Comparison of ENCODE assay signal across 14 cellular contexts in genomic region chr3:45981321-45982038, GRCh38. TPM values are rescaled to one million over a fixed set of nuclear protein-coding genes. Genes with fewer than 3 reads are reported as not detected.
DNase-seq lines count a peak whose midpoint lies in the region; ATAC-seq, FAIRE-seq and TF ChIP-seq lines count a peak whose summit lies in the region.
"Had no signal": no experiment of that assay in that cellular context is flagged by ENCODE, and none has a peak within 500 bp of the region (broad histone marks: within the 10 kb centered on the region; RNA-seq: fewer than 3 reads in every experiment).

No MANE protein-coding gene starts in this region.

- in situ Hi-C loops in HepG2 (cut with HindIII; ENCODE audit: extremely low pct_ligation_motif_present, low pct_unique_long_range_greater_than_20kb) = no loop called here

- H4K20me1 ChIP-seq in BLaER1 treated with 17β-estradiol and CSF1 and Interleukin-3, amounts not matched to agents 10 nM and 100 nM = peaks cover 0 to 22% (median 14%) of the 10 kb centered on the region in 11 experiments; a peak in 10 of 22 replicates
- H4K20me1 ChIP-seq in HepG2 (ENCODE audit: insufficient read depth, low read length) = no peaks in the 10 kb centered on the region

- peak overlapping the region in 5 of 11 experiments; percentile 10 to 58 (median 20); a peak in 7 of 22 replicates for H3K27ac ChIP-seq in BLaER1 treated with 17β-estradiol and CSF1 and Interleukin-3, amounts not matched to agents 10 nM and 100 nM
- H3K27ac ChIP-seq in adrenal gland (peak overlapping the region in 3 of 5 donors; percentile 13 to 50 (median 48)), HepG2 (ENCODE audit: extremely low read length, insufficient read depth, low read length) (no peak overlapping the region)

- TF ChIP-seq CTCF in adrenal gland (IDR thresholded peaks at IDR 0.05) (no peak), HepG2 (CRISPR knock-in tag; IDR thresholded peaks at IDR 0.05) (no peak)

- peak overlapping the region in 9 of 11 experiments; percentile 10 to 61 (median 28); a peak in 14 of 22 replicates for H3K4me2 ChIP-seq in BLaER1 treated with 17β-estradiol and CSF1 and Interleukin-3, amounts not matched to agents 10 nM and 100 nM
- no peak overlapping the region for H3K4me2 ChIP-seq in HepG2 (ENCODE audit: low read depth, low read length)

- TF ChIP-seq RAD21 in HepG2 (CRISPR knock-in tag; IDR thresholded peaks at IDR 0.05) = no peak

- no peak overlapping the region for H3K4me3 ChIP-seq in BLaER1 treated with 17β-estradiol and CSF1 and Interleukin-3, amounts not matched to agents 10 nM and 100 nM
- H3K4me3 ChIP-seq in adrenal gland = no peak overlapping the region
- H3K4me3 ChIP-seq in HepG2 (replicated peaks in 1 of 3; ENCODE audit: insufficient read depth in 1 of 3, low read depth in 2 of 3, low read length in 3 of 3) = no peak overlapping the region

- peaks cover 79 to 98% (median 91%) of the 10 kb centered on the region in 11 experiments for H3K36me3 ChIP-seq in BLaER1 treated with 17β-estradiol and CSF1 and Interleukin-3, amounts not matched to agents 10 nM and 100 nM
- H3K36me3 ChIP-seq in adrenal gland (replicated peaks in 1 of 2) = peaks cover 0 to 58% of the 10 kb centered on the region in 2 donors
- H3K36me3 ChIP-seq in HepG2 (replicated peaks in 1 of 2; ENCODE audit: control insufficient read depth in 1 of 2, insufficient read depth in 2 of 2, low read length in 2 of 2) = peaks cover 8 to 68% of the 10 kb centered on the region in 2 experiments; a peak in 4 of 5 replicates

- H3K4me1 ChIP-seq in BLaER1 treated with 17β-estradiol and CSF1 and Interleukin-3, amounts not matched to agents 10 nM and 100 nM = peaks cover 9 to 47% (median 16%) of the 10 kb centered on the region in 10 experiments; a peak in 18 of 20 replicates
- H3K4me1 ChIP-seq in adrenal gland (replicated peaks in 1 of 2) (peaks cover 5 to 23% of the 10 kb centered on the region in 2 donors), HepG2 (ENCODE audit: insufficient read depth, low read length) (peaks cover 22% of the 10 kb centered on the region)

- BruUV-seq in HepG2 (replicated peaks; lab: Mats Ljungman, UMichigan) = no TSS peak

- no peaks in the 10 kb centered on the region for H3K27me3 ChIP-seq in BLaER1 treated with 17β-estradiol and CSF1 and Interleukin-3, amounts not matched to agents 10 nM and 100 nM
- no peaks in the 10 kb centered on the region for H3K27me3 ChIP-seq in adrenal gland
- no peaks in the 10 kb centered on the region for H3K27me3 ChIP-seq in HepG2 (ENCODE audit: control insufficient read depth in 1 of 2, insufficient read depth in 2 of 2, low read length in 2 of 2)

- WGBS in adrenal gland, 4 donors = 37 to 48% (median 38%) methylated on average over 2 of the region's 2 CpGs
- 85% methylated on average over 2 of the region's 2 CpGs for WGBS in HepG2 (ENCODE audit: low lambda C conversion rate)

- no peaks in the 10 kb centered on the region for H3K9me3 ChIP-seq in BLaER1 treated with 17β-estradiol and CSF1 and Interleukin-3, amounts not matched to agents 10 nM and 100 nM (replicated peaks in 1 of 11)
- no peaks in the 10 kb centered on the region for H3K9me3 ChIP-seq in adrenal gland (replicated peaks in 1 of 3)
- H3K9me3 ChIP-seq in HepG2 (ENCODE audit: low read length) = no peaks in the 10 kb centered on the region

- H3K9ac ChIP-seq in BLaER1 treated with 17β-estradiol and CSF1 and Interleukin-3, amounts not matched to agents 10 nM and 100 nM = 0 out of 22 replicates have a peak overlapping the region, but pooled peaks of 1 of the 11 experiments have one; percentile 15
- H3K9ac ChIP-seq in HepG2 (ENCODE audit: insufficient read depth, low read depth, low read length) = no peak overlapping the region

- H3K79me2 ChIP-seq in HepG2 (ENCODE audit: insufficient read depth, low read length) = peaks cover 8% of the 10 kb centered on the region

- CTCF ChIA-PET in HepG2 (lab: Yijun Ruan, JAX; ENCODE audit: low intra/inter-chr PET ratio, low total read pairs) = no interaction called here

- DNase-seq in HCEC 1CT (peak; percentile 21), adrenal gland (peak in 4 of 7 donors; percentile 33 to 65 (median 56)), kidney tubule cell (ENCODE audit: low spot score) (peak; percentile 95), HepG2 (ENCODE audit: low spot score) (no peak), NCI-H2107 treated with DMSO at 0.1 percent for 48 hours (lab: John Stamatoyannopoulos, UW; ENCODE audit: unreplicated experiment) (no peak)
- DNase-seq: activated gamma-delta T cell; effector CD4-positive, alpha-beta T cell; NK-92 treated with Interleukin-12 subunit alpha and Interleukin-12 subunit beta, amount 100 ng/mL, for 24 hours; T1000 had no signal

- intact Hi-C loops in adrenal gland (cut with DNase I) (no loop called here), HepG2 (cut with micrococcal nuclease; ENCODE audit: unreplicated experiment) (no loop called here)

- POLR2A ChIA-PET in HepG2 (lab: Yijun Ruan, JAX) = no interaction called here

- no peak for FAIRE-seq in HepG2 (lab: Jason Lieb, UNC)
- FAIRE-seq: GM18507, islet of Langerhans had no signal

- H2AFZ ChIP-seq in HepG2 (ENCODE audit: low read length) = no peak overlapping the region

- no peak for TF ChIP-seq POLR2A in adrenal gland (IDR thresholded peaks at IDR 0.05)
- no peak for TF ChIP-seq POLR2A in HepG2 (IDR thresholded peaks at IDR 0.05; ENCODE audit: insufficient read depth in 1 of 2, low read depth in 2 of 2, low read length in 2 of 2)

- no peak for ATAC-seq in GM21360 (IDR thresholded peaks at IDR 0.05; ENCODE audit: unreplicated experiment)
- no peak for ATAC-seq in HepG2
- no peak for ATAC-seq in HG03354 (IDR thresholded peaks at IDR 0.05; ENCODE audit: poor library complexity, severe bottlenecking, unreplicated experiment)

- TF ChIP-seq EP300 in HepG2 (IDR thresholded peaks at IDR 0.05; ENCODE audit: low read depth in 2 of 2, low read length in 2 of 2) (no peak), HepG2 (CRISPR knock-in tag; IDR thresholded peaks at IDR 0.05; ENCODE audit: borderline replicate concordance) (no peak)

RNA-seq across cellular contexts. Expression of gene FYCO1, which starts 14.1 kb away (rescaled TPM):
- 10 to 100 TPM; 25.3 to 74.3 (median 39.5) TPM for total RNA-seq in adrenal gland
- 10 to 100 TPM; 13.3 to 24.3 (median 20.2) TPM for polyA plus RNA-seq in adrenal gland
- 2.7 and 4.9 TPM in 2 replicates for total RNA-seq in HepG2 (2016; rRNA removed; fragmentation: Illumina TruSeq; extraction: Trizol)
- 0.44 and 0.51 TPM in 2 replicates for total RNA-seq in HepG2 (2016; cell fraction: cytosol; rRNA removed; fragmentation: Illumina TruSeq; extraction: Trizol; ENCODE audit: low read depth)
- 2.3 and 4.4 TPM in 2 replicates for total RNA-seq in HepG2 (2016; cell fraction: insoluble cytoplasmic fraction; rRNA removed; fragmentation: Illumina TruSeq; extraction: Trizol)
- 1.7 and 1.8 TPM in 2 replicates for total RNA-seq in HepG2 (2016; cell fraction: membrane; rRNA removed; fragmentation: Illumina TruSeq; extraction: Trizol)
- 6.1 and 6.5 TPM in 2 replicates for total RNA-seq in HepG2 (2016; cell fraction: nucleus; rRNA removed; fragmentation: Illumina TruSeq; extraction: Trizol)
- polyA plus RNA-seq in HepG2 (2011; rRNA removed) = 4.2 and 6.0 TPM in 2 replicates
- 2.8 and 3.3 TPM in 2 replicates for polyA plus RNA-seq in HepG2 (2011; cell fraction: cytosol; rRNA removed)
- 7.9 and 8.8 TPM in 2 replicates for polyA plus RNA-seq in HepG2 (2011; cell fraction: nucleus; rRNA removed)
- polyA plus RNA-seq in HepG2 (2012) = 4.1 and 4.9 TPM in 2 replicates
- polyA plus RNA-seq in HepG2 (2016; cell fraction: cytosol; fragmentation: Illumina TruSeq; extraction: Trizol; ENCODE audit: low read depth) = 0.37 and 0.40 TPM in 2 replicates
- polyA plus RNA-seq in HepG2 (2016; cell fraction: insoluble cytoplasmic fraction; fragmentation: Illumina TruSeq; extraction: Trizol; ENCODE audit: low read depth) = 4.1 and 5.1 TPM in 2 replicates
- polyA plus RNA-seq in HepG2 (2016; cell fraction: membrane; fragmentation: Illumina TruSeq; extraction: Trizol; ENCODE audit: low read depth) = 0.71 and 0.74 TPM in 2 replicates
- polyA plus RNA-seq in HepG2 (2016; cell fraction: nucleus; fragmentation: Illumina TruSeq; extraction: Trizol; ENCODE audit: insufficient read depth, low read depth) = 7.0 and 7.3 TPM in 2 replicates
- 15.1 and 17.0 TPM in 2 replicates for polyA minus RNA-seq in HepG2 (2011; rRNA and poly(A)+ RNA removed; ENCODE audit: low replicate concordance)
- polyA minus RNA-seq in HepG2 (2011; cell fraction: cytosol; rRNA and poly(A)+ RNA removed) = 3.4 and 4.2 TPM in 2 replicates
- 10.8 and 19.3 TPM in 2 replicates for polyA minus RNA-seq in HepG2 (2011; cell fraction: nucleus; rRNA and poly(A)+ RNA removed)

RNA-seq across cellular contexts. Expression of gene CXCR6, which starts 38.2 kb away (rescaled TPM):
- total RNA-seq in adrenal gland = 1 to 10 TPM in 2 of 8 donors, under 1 TPM in 6; 0.28 to 2.9 (median 0.66) TPM
- polyA plus RNA-seq in adrenal gland = under 1 TPM; 0.30 to 0.57 (median 0.32) TPM
- total RNA-seq in HepG2 (2016; rRNA removed; fragmentation: Illumina TruSeq; extraction: Trizol) = not detected in 2 replicates
- total RNA-seq in HepG2 (2016; cell fraction: cytosol; rRNA removed; fragmentation: Illumina TruSeq; extraction: Trizol; ENCODE audit: low read depth) = not detected in 2 replicates
- total RNA-seq in HepG2 (2016; cell fraction: insoluble cytoplasmic fraction; rRNA removed; fragmentation: Illumina TruSeq; extraction: Trizol) = not detected in 2 replicates
- total RNA-seq in HepG2 (2016; cell fraction: membrane; rRNA removed; fragmentation: Illumina TruSeq; extraction: Trizol) = not detected in 2 replicates
- total RNA-seq in HepG2 (2016; cell fraction: nucleus; rRNA removed; fragmentation: Illumina TruSeq; extraction: Trizol) = not detected in 2 replicates
- not detected in 2 replicates for polyA plus RNA-seq in HepG2 (2011; rRNA removed)
- polyA plus RNA-seq in HepG2 (2011; cell fraction: cytosol; rRNA removed) = not detected in 2 replicates
- polyA plus RNA-seq in HepG2 (2011; cell fraction: nucleus; rRNA removed) = not detected in 2 replicates
- polyA plus RNA-seq in HepG2 (2012) = 0.07 and 0.17 TPM in 2 replicates
- polyA plus RNA-seq in HepG2 (2016; cell fraction: cytosol; fragmentation: Illumina TruSeq; extraction: Trizol; ENCODE audit: low read depth) = not detected in 2 replicates
- not detected in 2 replicates for polyA plus RNA-seq in HepG2 (2016; cell fraction: insoluble cytoplasmic fraction; fragmentation: Illumina TruSeq; extraction: Trizol; ENCODE audit: low read depth)
- not detected in 2 replicates for polyA plus RNA-seq in HepG2 (2016; cell fraction: membrane; fragmentation: Illumina TruSeq; extraction: Trizol; ENCODE audit: low read depth)
- polyA plus RNA-seq in HepG2 (2016; cell fraction: nucleus; fragmentation: Illumina TruSeq; extraction: Trizol; ENCODE audit: insufficient read depth, low read depth) = not detected in 2 replicates
- not detected in 2 replicates for polyA minus RNA-seq in HepG2 (2011; rRNA and poly(A)+ RNA removed; ENCODE audit: low replicate concordance)
- polyA minus RNA-seq in HepG2 (2011; cell fraction: cytosol; rRNA and poly(A)+ RNA removed) = not detected in 2 replicates
- polyA minus RNA-seq in HepG2 (2011; cell fraction: nucleus; rRNA and poly(A)+ RNA removed) = not detected in 2 replicates

RNA-seq across cellular contexts. Expression of gene XCR1, which starts 45.8 kb away (rescaled TPM):
- total RNA-seq in adrenal gland (under 1 TPM in 4 of 8 donors, not detected in 4; 0.13 to 0.18 (median 0.15) TPM), HepG2 (2016; rRNA removed; fragmentation: Illumina TruSeq; extraction: Trizol) (not detected in 2 replicates)
- polyA plus RNA-seq in adrenal gland (under 1 TPM in 2 of 3 donors, not detected in 1; 0.08 to 0.13 TPM), HepG2 (2011; rRNA removed) (not detected in 2 replicates)
- total RNA-seq in HepG2 (2016; cell fraction: cytosol; rRNA removed; fragmentation: Illumina TruSeq; extraction: Trizol; ENCODE audit: low read depth) = not detected in 2 replicates
- not detected in 2 replicates for total RNA-seq in HepG2 (2016; cell fraction: insoluble cytoplasmic fraction; rRNA removed; fragmentation: Illumina TruSeq; extraction: Trizol)
- total RNA-seq in HepG2 (2016; cell fraction: membrane; rRNA removed; fragmentation: Illumina TruSeq; extraction: Trizol) = not detected in 2 replicates
- not detected in 2 replicates for total RNA-seq in HepG2 (2016; cell fraction: nucleus; rRNA removed; fragmentation: Illumina TruSeq; extraction: Trizol)
- not detected in 2 replicates for polyA plus RNA-seq in HepG2 (2011; cell fraction: cytosol; rRNA removed)
- not detected in 2 replicates for polyA plus RNA-seq in HepG2 (2011; cell fraction: nucleus; rRNA removed)
- not detected in 2 replicates for polyA plus RNA-seq in HepG2 (2012)
- polyA plus RNA-seq in HepG2 (2016; cell fraction: cytosol; fragmentation: Illumina TruSeq; extraction: Trizol; ENCODE audit: low read depth) = not detected in 2 replicates
- not detected in 2 replicates for polyA plus RNA-seq in HepG2 (2016; cell fraction: insoluble cytoplasmic fraction; fragmentation: Illumina TruSeq; extraction: Trizol; ENCODE audit: low read depth)
- not detected in 2 replicates for polyA plus RNA-seq in HepG2 (2016; cell fraction: membrane; fragmentation: Illumina TruSeq; extraction: Trizol; ENCODE audit: low read depth)
- not detected in 2 replicates for polyA plus RNA-seq in HepG2 (2016; cell fraction: nucleus; fragmentation: Illumina TruSeq; extraction: Trizol; ENCODE audit: insufficient read depth, low read depth)
- 0.05 TPM in 1 of 2 replicates, not detected in the other for polyA minus RNA-seq in HepG2 (2011; rRNA and poly(A)+ RNA removed; ENCODE audit: low replicate concordance)
- not detected in 2 replicates for polyA minus RNA-seq in HepG2 (2011; cell fraction: cytosol; rRNA and poly(A)+ RNA removed)
- polyA minus RNA-seq in HepG2 (2011; cell fraction: nucleus; rRNA and poly(A)+ RNA removed) = not detected in 2 replicates

Comparison
In these comparisons a context has a peak if more than half of its experiments do, and no peak if none do; other contexts are left out.
1. DNase-seq: peak in HCEC 1CT (single experiment), adrenal gland (4 of 7) and kidney tubule cell (single experiment); none in HepG2 (single experiment) and NCI-H2107 treated with DMSO at 0.1 percent for 48 hours (single experiment).